In genomic region chr7:1727079-1727478, GRCh38 we compare ENCODE assay signal across 19 cellular contexts. TPM values are rescaled to one million over a fixed set of nuclear protein-coding genes. Genes with fewer than 3 reads are reported as not detected.
"Had no signal": no experiment of that assay in that cellular context is flagged by ENCODE, and none has a peak within 500 bp of the region (broad histone marks: within the 10 kb centered on the region; RNA-seq: fewer than 3 reads in every experiment).

No MANE protein-coding gene starts in this region.

- H3K27ac Mint-ChIP-seq: mesothelial cell of epicardium had no signal

- H3K27ac ChIP-seq: coronary artery, dorsolateral prefrontal cortex, esophagus muscularis mucosa, foreskin keratinocyte, gastroesophageal sphincter, left lung, lower lobe of right lung had no signal

- ATAC-seq: foreskin keratinocyte, gastroesophageal sphincter, left lung, lower lobe of right lung, mucosa of descending colon had no signal

- DNase-seq: dermis blood vessel endothelial cell; dorsolateral prefrontal cortex; effector CD4-positive, alpha-beta T cell; effector memory CD4-positive, alpha-beta T cell; foreskin keratinocyte; head of caudate nucleus; hippocampal formation; left cardiac atrium; lower lobe of right lung; mesenchymal stem cell; naive B cell had no signal

- H3K36me3 ChIP-seq: gastroesophageal sphincter, left lung, lower lobe of right lung had no signal

- H3K4me3 ChIP-seq: coronary artery, dorsolateral prefrontal cortex, esophagus muscularis mucosa, gastroesophageal sphincter, heart right ventricle, left lung, lower lobe of right lung, mucosa of descending colon had no signal

- H3K27me3 ChIP-seq: heart right ventricle had no signal

- H3K4me1 Mint-ChIP-seq: mesothelial cell of epicardium, naive B cell had no signal

- H3K36me3 Mint-ChIP-seq: naive B cell had no signal

- H3K4me3 Mint-ChIP-seq: mesothelial cell of epicardium, naive B cell had no signal

- H3K4me1 ChIP-seq: foreskin keratinocyte, left lung, lower lobe of right lung had no signal

RNA-seq across cellular contexts. Expression of gene ELFN1, which starts 57.0 kb away (rescaled TPM):
- total RNA-seq: foreskin keratinocyte, myocyte had no signal
